ENCODE assay signal across 7 cellular contexts in the genomic region with DNA sequence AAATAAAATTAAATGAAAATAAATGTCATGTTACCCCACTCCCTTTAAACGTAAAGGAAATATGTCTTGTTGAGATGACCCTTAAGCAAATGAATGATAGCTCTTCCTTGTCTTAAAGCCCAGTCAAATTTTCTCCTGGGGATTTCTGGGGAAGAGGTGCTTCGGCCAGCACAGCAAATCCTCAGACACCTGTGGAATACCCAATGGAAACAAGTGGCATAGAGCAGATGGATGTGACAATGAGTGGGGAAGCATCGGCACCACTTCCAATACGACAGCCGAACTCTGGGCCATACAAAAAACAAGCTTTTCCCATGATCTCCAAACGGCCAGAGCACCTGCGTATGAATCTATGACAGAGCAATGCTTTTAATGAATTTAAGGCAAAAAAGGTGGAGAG. TPM values are rescaled to one million over a fixed set of nuclear protein-coding genes. Genes with fewer than 3 reads are reported as not detected.
DNase-seq lines count a peak whose midpoint lies in the region; ATAC-seq and TF ChIP-seq lines count a peak whose summit lies in the region.
"Not testable (repeated sequence)": the region's sequence is repeated elsewhere in the genome, so short reads cannot be mapped to it uniquely, and the experiment has no call there.

No MANE protein-coding gene starts in this region.

- H3K4me2 ChIP-seq in OCI-LY7 (ENCODE audit: low read length), result peak overlapping the region; percentile 86

- H4K20me1 ChIP-seq in OCI-LY7 (ENCODE audit: insufficient read depth, low read length), result not testable (repeated sequence)

- not testable (repeated sequence) for H3K4me1 ChIP-seq in HEK293 (ENCODE audit: control insufficient read depth, insufficient read depth, low read length)
- H3K4me1 ChIP-seq in OCI-LY7 (ENCODE audit: insufficient read depth, low read length, poor library complexity, severe bottlenecking), result peaks cover 60% of the 10 kb centered on the region

- H3K27ac ChIP-seq in HEK293 (ENCODE audit: extremely low read depth, low read depth, low read length), result not testable (repeated sequence)
- peak overlapping the region; percentile 96 for H3K27ac ChIP-seq in OCI-LY7 (ENCODE audit: low read depth, low read length, poor library complexity, severe bottlenecking)

- H3K4me3 Mint-ChIP-seq in activated CD4-positive, alpha-beta T cell treated with anti-CD3 and anti-CD28 coated beads for 36 hours; activated T-cell treated with anti-CD3 and anti-CD28 coated beads, Interleukin-2, amount 50 U/mL, for 72 hours; activated naive CD4-positive, alpha-beta T cell treated with anti-CD3 and anti-CD28 coated beads, Interleukin-2, amount 50 U/mL, for 24 hours; activated naive CD8-positive, alpha-beta T cell treated with anti-CD3 and anti-CD28 coated beads, Interleukin-2, amount 50 U/mL, for 24 hours; stimulated activated naive B cell treated with anti-CD40 and anti-IgM and Interleukin-4, amounts not matched to agents 10 μg/mL and 1 μg/mL and 100 μg/mL, for 72 hours: not testable (repeated sequence)

- H3K79me2 ChIP-seq in OCI-LY7 (ENCODE audit: insufficient read depth, low read depth, low read length), result not testable (repeated sequence)

- not testable (repeated sequence) for DNase-seq in OCI-LY7 (ENCODE audit: low spot score); activated CD4-positive, alpha-beta T cell treated with anti-CD3 and anti-CD28 coated beads for 36 hours; activated T-cell treated with anti-CD3 and anti-CD28 coated beads, Interleukin-2, amount 50 U/mL, for 72 hours; activated naive CD8-positive, alpha-beta T cell treated with anti-CD3 and anti-CD28 coated beads, Interleukin-2, amount 50 U/mL, for 24 hours; stimulated activated naive B cell treated with anti-CD40 and anti-IgM and Interleukin-4, amounts not matched to agents 10 μg/mL and 1 μg/mL and 100 μg/mL, for 72 hours

- peaks cover 57% of the 10 kb centered on the region for H3K36me3 Mint-ChIP-seq in activated CD4-positive, alpha-beta T cell treated with anti-CD3 and anti-CD28 coated beads for 36 hours (ENCODE audit: low read depth)
- peaks cover 6 to 31% of the 10 kb centered on the region in 2 donors for H3K36me3 Mint-ChIP-seq in activated T-cell treated with anti-CD3 and anti-CD28 coated beads, Interleukin-2, amount 50 U/mL, for 72 hours (ENCODE audit: insufficient read depth in 2 of 2)
- H3K36me3 Mint-ChIP-seq in activated naive CD4-positive, alpha-beta T cell treated with anti-CD3 and anti-CD28 coated beads, Interleukin-2, amount 50 U/mL, for 24 hours, result peaks cover 21% of the 10 kb centered on the region
- peaks cover 46% of the 10 kb centered on the region for H3K36me3 Mint-ChIP-seq in activated naive CD8-positive, alpha-beta T cell treated with anti-CD3 and anti-CD28 coated beads, Interleukin-2, amount 50 U/mL, for 24 hours (ENCODE audit: low read depth)
- peaks cover 17 to 32% of the 10 kb centered on the region in 2 donors for H3K36me3 Mint-ChIP-seq in stimulated activated naive B cell treated with anti-CD40 and anti-IgM and Interleukin-4, amounts not matched to agents 10 μg/mL and 1 μg/mL and 100 μg/mL, for 72 hours

- POLR2A ChIA-PET in HEK293 (lab: Yijun Ruan, JAX); activated CD4-positive, alpha-beta T cell treated with anti-CD3 and anti-CD28 coated beads for 36 hours (lab: Charles Lee): not testable (repeated sequence)
- POLR2A ChIA-PET in OCI-LY7 (lab: Charles Lee), result interaction anchor here (0.6 to 0.8 kb wide), 2 partner anchors 8 to 16 kb away, joined by 3 to 4 read pairs; no protein-coding TSS in a partner anchor

- not testable (repeated sequence) for H3K9me3 Mint-ChIP-seq in activated CD4-positive, alpha-beta T cell treated with anti-CD3 and anti-CD28 coated beads for 36 hours (ENCODE audit: low read depth); activated T-cell treated with anti-CD3 and anti-CD28 coated beads, Interleukin-2, amount 50 U/mL, for 72 hours; activated naive CD4-positive, alpha-beta T cell treated with anti-CD3 and anti-CD28 coated beads, Interleukin-2, amount 50 U/mL, for 24 hours; activated naive CD8-positive, alpha-beta T cell treated with anti-CD3 and anti-CD28 coated beads, Interleukin-2, amount 50 U/mL, for 24 hours; stimulated activated naive B cell treated with anti-CD40 and anti-IgM and Interleukin-4, amounts not matched to agents 10 μg/mL and 1 μg/mL and 100 μg/mL, for 72 hours

- H3K4me3 ChIP-seq in HEK293 (ENCODE audit: low read depth, low read length), result not testable (repeated sequence)
- H3K4me3 ChIP-seq in OCI-LY7 (ENCODE audit: low read depth, low read length, poor library complexity, severe bottlenecking), result peak overlapping the region; percentile 43

- not testable (repeated sequence) for H3K27me3 Mint-ChIP-seq in activated CD4-positive, alpha-beta T cell treated with anti-CD3 and anti-CD28 coated beads for 36 hours; activated T-cell treated with anti-CD3 and anti-CD28 coated beads, Interleukin-2, amount 50 U/mL, for 72 hours (ENCODE audit: low read depth); activated naive CD4-positive, alpha-beta T cell treated with anti-CD3 and anti-CD28 coated beads, Interleukin-2, amount 50 U/mL, for 24 hours; activated naive CD8-positive, alpha-beta T cell treated with anti-CD3 and anti-CD28 coated beads, Interleukin-2, amount 50 U/mL, for 24 hours; stimulated activated naive B cell treated with anti-CD40 and anti-IgM and Interleukin-4, amounts not matched to agents 10 μg/mL and 1 μg/mL and 100 μg/mL, for 72 hours

- not testable (repeated sequence) for H2AFZ ChIP-seq in OCI-LY7 (ENCODE audit: low read length)

- peak overlapping the region; percentile 27 for H3K27ac Mint-ChIP-seq in activated CD4-positive, alpha-beta T cell treated with anti-CD3 and anti-CD28 coated beads for 36 hours
- H3K27ac Mint-ChIP-seq in activated T-cell treated with anti-CD3 and anti-CD28 coated beads, Interleukin-2, amount 50 U/mL, for 72 hours, result peak overlapping the region; percentile 11
- H3K27ac Mint-ChIP-seq in activated naive CD4-positive, alpha-beta T cell treated with anti-CD3 and anti-CD28 coated beads, Interleukin-2, amount 50 U/mL, for 24 hours, result peak overlapping the region; percentile 75
- peak overlapping the region; percentile 10 for H3K27ac Mint-ChIP-seq in activated naive CD8-positive, alpha-beta T cell treated with anti-CD3 and anti-CD28 coated beads, Interleukin-2, amount 50 U/mL, for 24 hours
- peak overlapping the region; percentile 49 for H3K27ac Mint-ChIP-seq in stimulated activated naive B cell treated with anti-CD40 and anti-IgM and Interleukin-4, amounts not matched to agents 10 μg/mL and 1 μg/mL and 100 μg/mL, for 72 hours

- TF ChIP-seq CTCF in HEK293 (tag by site-specific recombination; IDR thresholded peaks at IDR 0.05); OCI-LY7 (conservative IDR thresholded peaks at IDR 0.05; ENCODE audit: low read length): not testable (repeated sequence)

- not testable (repeated sequence) for BruUV-seq in OCI-LY7 (replicated peaks; lab: Mats Ljungman, UMichigan)

- CTCF ChIA-PET in HEK293 (lab: Yijun Ruan, JAX); OCI-LY7 (lab: Charles Lee; ENCODE audit: unreplicated experiment); activated CD4-positive, alpha-beta T cell treated with anti-CD3 and anti-CD28 coated beads for 36 hours (lab: Charles Lee): not testable (repeated sequence)

- peaks cover 48 to 80% of the 10 kb centered on the region in 2 experiments for H3K36me3 ChIP-seq in HEK293 (ENCODE audit: control insufficient read depth in 2 of 2, insufficient read depth in 1 of 2, low read length in 2 of 2)
- peaks cover 77% of the 10 kb centered on the region for H3K36me3 ChIP-seq in OCI-LY7 (ENCODE audit: insufficient read depth, low read length)

- ATAC-seq in activated CD4-positive, alpha-beta T cell treated with anti-CD3 and anti-CD28 coated beads for 36 hours; activated T-cell treated with anti-CD3 and anti-CD28 coated beads, Interleukin-2, amount 50 U/mL, for 72 hours (replicated peaks in 1 of 2); activated naive CD8-positive, alpha-beta T cell treated with anti-CD3 and anti-CD28 coated beads, Interleukin-2, amount 50 U/mL, for 24 hours; stimulated activated naive B cell treated with anti-CD40 and anti-IgM and Interleukin-4, amounts not matched to agents 10 μg/mL and 1 μg/mL and 100 μg/mL, for 72 hours (replicated peaks): not testable (repeated sequence)

- intact Hi-C loops in OCI-LY7 (cut with micrococcal nuclease; ENCODE audit: unreplicated experiment); activated CD4-positive, alpha-beta T cell treated with anti-CD3 and anti-CD28 coated beads for 36 hours (cut with DNase I, micrococcal nuclease): not testable (repeated sequence)

- not testable (repeated sequence) for H3K9me2 ChIP-seq in OCI-LY7 (ENCODE audit: insufficient read depth, low read length)

- H3K4me1 Mint-ChIP-seq in activated CD4-positive, alpha-beta T cell treated with anti-CD3 and anti-CD28 coated beads for 36 hours, result peaks cover 40% of the 10 kb centered on the region
- peaks cover 42% of the 10 kb centered on the region for H3K4me1 Mint-ChIP-seq in activated T-cell treated with anti-CD3 and anti-CD28 coated beads, Interleukin-2, amount 50 U/mL, for 72 hours (ENCODE audit: low read depth)
- peaks cover 31% of the 10 kb centered on the region for H3K4me1 Mint-ChIP-seq in activated naive CD4-positive, alpha-beta T cell treated with anti-CD3 and anti-CD28 coated beads, Interleukin-2, amount 50 U/mL, for 24 hours
- peaks cover 30% of the 10 kb centered on the region for H3K4me1 Mint-ChIP-seq in activated naive CD8-positive, alpha-beta T cell treated with anti-CD3 and anti-CD28 coated beads, Interleukin-2, amount 50 U/mL, for 24 hours
- H3K4me1 Mint-ChIP-seq in stimulated activated naive B cell treated with anti-CD40 and anti-IgM and Interleukin-4, amounts not matched to agents 10 μg/mL and 1 μg/mL and 100 μg/mL, for 72 hours, result not testable (repeated sequence)

- not testable (repeated sequence) for H3K9me3 ChIP-seq in HEK293 (ENCODE audit: control insufficient read depth, insufficient read depth, low read depth, low read length); OCI-LY7 (ENCODE audit: low read length)

RNA-seq across cellular contexts. Expression of gene RNFT1, which starts 18.1 kb away (rescaled TPM):
- total RNA-seq in OCI-LY7 (2014; rRNA removed; shearing (Covaris generic)), result 17.2 and 21.5 TPM in 2 replicates
- total RNA-seq in OCI-LY7 (2022), result 27.2 and 28.6 TPM in 2 replicates
- 10 to 100 TPM; 32.8 to 36.9 TPM for total RNA-seq in activated CD4-positive, alpha-beta T cell treated with anti-CD3 and anti-CD28 coated beads for 36 hours
- total RNA-seq in activated T-cell treated with anti-CD3 and anti-CD28 coated beads, Interleukin-2, amount 50 U/mL, for 72 hours, result 10 to 100 TPM; 45.2 to 47.6 TPM

RNA-seq across cellular contexts. Expression of gene RPS6KB1, which starts 53.5 kb away (rescaled TPM):
- total RNA-seq in OCI-LY7 (2014; rRNA removed; shearing (Covaris generic)), result 31.1 and 43.7 TPM in 2 replicates
- 47.1 and 53.6 TPM in 2 replicates for total RNA-seq in OCI-LY7 (2022)
- 10 to 100 TPM; 52.6 to 54.5 TPM for total RNA-seq in activated CD4-positive, alpha-beta T cell treated with anti-CD3 and anti-CD28 coated beads for 36 hours
- total RNA-seq in activated T-cell treated with anti-CD3 and anti-CD28 coated beads, Interleukin-2, amount 50 U/mL, for 72 hours, result 10 to 100 TPM; 65.8 to 68.8 TPM

RNA-seq across cellular contexts. Expression of gene TUBD1, which starts 53.7 kb away (rescaled TPM):
- total RNA-seq in OCI-LY7 (2014; rRNA removed; shearing (Covaris generic)), result 8.6 and 11.5 TPM in 2 replicates
- 13.0 and 13.2 TPM in 2 replicates for total RNA-seq in OCI-LY7 (2022)
- total RNA-seq in activated CD4-positive, alpha-beta T cell treated with anti-CD3 and anti-CD28 coated beads for 36 hours, result 10 to 100 TPM; 10.6 to 11.0 TPM
- total RNA-seq in activated T-cell treated with anti-CD3 and anti-CD28 coated beads, Interleukin-2, amount 50 U/mL, for 72 hours, result 10 to 100 TPM; 13.8 to 14.3 TPM

Comparison
In these comparisons a context has a peak if more than half of its experiments do, and no peak if none do; other contexts are left out.
1. H3K27ac Mint-ChIP-seq: peak in every context shown above with its lines; median percentile 75 in activated naive CD4-positive, alpha-beta T cell treated with anti-CD3 and anti-CD28 coated beads, Interleukin-2, amount 50 U/mL, for 24 hours; 49 in stimulated activated naive B cell treated with anti-CD40 and anti-IgM and Interleukin-4, amounts not matched to agents 10 μg/mL and 1 μg/mL and 100 μg/mL, for 72 hours; 27 in activated CD4-positive, alpha-beta T cell treated with anti-CD3 and anti-CD28 coated beads for 36 hours; 11 in activated T-cell treated with anti-CD3 and anti-CD28 coated beads, Interleukin-2, amount 50 U/mL, for 72 hours; 10 in activated naive CD8-positive, alpha-beta T cell treated with anti-CD3 and anti-CD28 coated beads, Interleukin-2, amount 50 U/mL, for 24 hours.